In the genomic region with DNA sequence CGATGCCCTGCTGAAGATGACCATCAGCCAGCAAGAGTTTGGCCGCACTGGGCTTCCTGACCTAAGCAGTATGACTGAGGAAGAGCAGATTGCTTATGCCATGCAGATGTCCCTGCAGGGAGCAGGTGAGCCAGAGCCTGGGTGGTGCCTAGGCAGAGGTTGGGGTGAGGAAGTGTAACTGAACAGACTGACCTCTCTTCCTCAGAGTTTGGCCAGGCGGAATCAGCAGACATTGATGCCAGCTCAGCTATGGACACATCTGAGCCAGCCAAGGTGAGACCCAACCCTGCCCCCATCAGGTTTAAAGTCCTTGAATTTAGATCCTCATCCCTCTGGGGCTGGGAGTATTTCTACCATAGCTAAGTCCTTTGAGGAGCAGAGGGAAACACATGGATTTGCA, we compare ENCODE assay signal across 15 cellular contexts. TPM values are rescaled to one million over a fixed set of nuclear protein-coding genes. Genes with fewer than 3 reads are reported as not detected.
DNase-seq lines count a peak whose midpoint lies in the region; ATAC-seq and TF ChIP-seq lines count a peak whose summit lies in the region.
"Had no signal": no experiment of that assay in that cellular context is flagged by ENCODE, and none has a peak within 500 bp of the region (broad histone marks: within the 10 kb centered on the region; RNA-seq: fewer than 3 reads in every experiment).

No MANE protein-coding gene starts in this region.

- TF ChIP-seq CTCF in liver (IDR thresholded peaks at IDR 0.05; ENCODE audit: low read depth, low read length, missing input control) = no peak

- H3K9ac ChIP-seq in liver (ENCODE audit: low read depth in 1 of 2, low read length in 2 of 2) = no peak overlapping the region
- H3K9ac ChIP-seq: BLaER1 had no signal

- ATAC-seq in T-helper 17 cell (no peak), HG03095 (IDR thresholded peaks at IDR 0.05; ENCODE audit: unreplicated experiment) (no peak)
- no peak for ATAC-seq in stimulated activated memory B cell treated with anti-CD40 and anti-IgM and Interleukin-4, amounts not matched to agents 10 μg/mL and 1 μg/mL and 100 μg/mL, for 72 hours
- no peak for ATAC-seq in stimulated activated naive CD8-positive, alpha-beta T cell treated with anti-CD3 and anti-CD28 coated beads, Interleukin-15, amount 100 ng/mL, for 72 hours

- H3K27me3 Mint-ChIP-seq in activated CD4-positive, alpha-beta T cell treated with anti-CD3 and anti-CD28 coated beads, Interleukin-2, amount 10 ng/mL, durations not matched to agents 7 days and 5 days = no peaks in the 10 kb centered on the region
- no peaks in the 10 kb centered on the region for H3K27me3 Mint-ChIP-seq in T-helper 17 cell
- no peaks in the 10 kb centered on the region for H3K27me3 Mint-ChIP-seq in stimulated activated memory B cell treated with anti-CD40 and anti-IgM and Interleukin-4, amounts not matched to agents 10 μg/mL and 1 μg/mL and 100 μg/mL, for 72 hours
- H3K27me3 Mint-ChIP-seq in stimulated activated naive CD8-positive, alpha-beta T cell treated with anti-CD3 and anti-CD28 coated beads, Interleukin-15, amount 100 ng/mL, for 72 hours = no peaks in the 10 kb centered on the region
- H3K27me3 Mint-ChIP-seq: CD8-positive, alpha-beta memory T cell had no signal

- no peaks in the 10 kb centered on the region for H3K27me3 ChIP-seq in liver (ENCODE audit: control insufficient read depth in 4 of 4, insufficient read depth in 4 of 4, low read length in 3 of 4)
- H3K27me3 ChIP-seq: BLaER1 had no signal

- no peak for TF ChIP-seq RAD21 in liver (IDR thresholded peaks at IDR 0.05)

- H3K4me1 Mint-ChIP-seq in activated CD4-positive, alpha-beta T cell treated with anti-CD3 and anti-CD28 coated beads, Interleukin-2, amount 10 ng/mL, durations not matched to agents 7 days and 5 days = no peaks in the 10 kb centered on the region
- H3K4me1 Mint-ChIP-seq in T-helper 17 cell = no peaks in the 10 kb centered on the region
- H3K4me1 Mint-ChIP-seq in stimulated activated memory B cell treated with anti-CD40 and anti-IgM and Interleukin-4, amounts not matched to agents 10 μg/mL and 1 μg/mL and 100 μg/mL, for 72 hours = peaks cover 11% of the 10 kb centered on the region
- no peaks in the 10 kb centered on the region for H3K4me1 Mint-ChIP-seq in stimulated activated naive CD8-positive, alpha-beta T cell treated with anti-CD3 and anti-CD28 coated beads, Interleukin-15, amount 100 ng/mL, for 72 hours

- H3K27ac ChIP-seq in liver (ENCODE audit: low read depth in 1 of 2, low read length in 2 of 2) = peak overlapping the region; percentile 54 to 81
- H3K27ac ChIP-seq: BLaER1 had no signal

- CTCF ChIA-PET in activated CD4-positive, alpha-beta T cell treated with anti-CD3 and anti-CD28 coated beads, Interleukin-2, amount 10 ng/mL, durations not matched to agents 7 days and 5 days (lab: Charles Lee) = interaction anchor here (1.3 kb wide), 1 partner anchor 15 kb away, joined by 4 read pairs; a partner anchor contains a TSS

- H3K36me3 ChIP-seq in liver (ENCODE audit: control insufficient read depth in 4 of 4, insufficient read depth in 3 of 4, low read depth in 1 of 4, low read length in 3 of 4) = peaks cover 10 to 33% (median 13%) of the 10 kb centered on the region in 4 donors

- no peak overlapping the region for H3K4me3 ChIP-seq in liver (ENCODE audit: low read depth in 1 of 3, low read length in 3 of 3)
- H3K4me3 ChIP-seq: BLaER1 had no signal

- peak overlapping the region; percentile 41 for H3K27ac Mint-ChIP-seq in activated CD4-positive, alpha-beta T cell treated with anti-CD3 and anti-CD28 coated beads, Interleukin-2, amount 10 ng/mL, durations not matched to agents 7 days and 5 days
- peak overlapping the region; percentile 41 for H3K27ac Mint-ChIP-seq in T-helper 17 cell
- peak overlapping the region; percentile 70 for H3K27ac Mint-ChIP-seq in stimulated activated memory B cell treated with anti-CD40 and anti-IgM and Interleukin-4, amounts not matched to agents 10 μg/mL and 1 μg/mL and 100 μg/mL, for 72 hours
- peak overlapping the region in 1 of 2 donors; percentile 20 for H3K27ac Mint-ChIP-seq in stimulated activated naive CD8-positive, alpha-beta T cell treated with anti-CD3 and anti-CD28 coated beads, Interleukin-15, amount 100 ng/mL, for 72 hours
- H3K27ac Mint-ChIP-seq: HFFc6 had no signal

- 47% methylated on average over 3 of the region's 3 CpGs for WGBS in liver

- H3K4me3 Mint-ChIP-seq in activated CD4-positive, alpha-beta T cell treated with anti-CD3 and anti-CD28 coated beads, Interleukin-2, amount 10 ng/mL, durations not matched to agents 7 days and 5 days = no peak overlapping the region
- no peak overlapping the region for H3K4me3 Mint-ChIP-seq in T-helper 17 cell
- H3K4me3 Mint-ChIP-seq in stimulated activated memory B cell treated with anti-CD40 and anti-IgM and Interleukin-4, amounts not matched to agents 10 μg/mL and 1 μg/mL and 100 μg/mL, for 72 hours = no peak overlapping the region
- H3K4me3 Mint-ChIP-seq in stimulated activated naive CD8-positive, alpha-beta T cell treated with anti-CD3 and anti-CD28 coated beads, Interleukin-15, amount 100 ng/mL, for 72 hours = no peak overlapping the region
- H3K4me3 Mint-ChIP-seq: CD8-positive, alpha-beta memory T cell; HFFc6 had no signal

- no peaks in the 10 kb centered on the region for H3K9me3 ChIP-seq in T-helper 17 cell (ENCODE audit: control insufficient read depth, low read length, poor library complexity, severe bottlenecking)
- no peaks in the 10 kb centered on the region for H3K9me3 ChIP-seq in liver (ENCODE audit: control insufficient read depth in 4 of 4, low read length in 3 of 4)
- H3K9me3 ChIP-seq: BLaER1 had no signal

- no peaks in the 10 kb centered on the region for H3K9me3 Mint-ChIP-seq in activated CD4-positive, alpha-beta T cell treated with anti-CD3 and anti-CD28 coated beads, Interleukin-2, amount 10 ng/mL, durations not matched to agents 7 days and 5 days
- H3K9me3 Mint-ChIP-seq in stimulated activated memory B cell treated with anti-CD40 and anti-IgM and Interleukin-4, amounts not matched to agents 10 μg/mL and 1 μg/mL and 100 μg/mL, for 72 hours = no peaks in the 10 kb centered on the region
- no peaks in the 10 kb centered on the region for H3K9me3 Mint-ChIP-seq in stimulated activated naive CD8-positive, alpha-beta T cell treated with anti-CD3 and anti-CD28 coated beads, Interleukin-15, amount 100 ng/mL, for 72 hours
- H3K9me3 Mint-ChIP-seq: CD8-positive, alpha-beta memory T cell; HFFc6 had no signal

- DNase-seq in activated CD4-positive, alpha-beta T cell treated with anti-CD3 and anti-CD28 coated beads, Interleukin-2, amount 10 ng/mL, durations not matched to agents 7 days and 5 days = no peak
- no peak for DNase-seq in activated CD4-positive, alpha-beta T cell treated with anti-CD3 and anti-CD28 coated beads, Interleukin-2, amount 50 U/mL, for 1 hour
- DNase-seq in T-helper 17 cell = no peak
- no peak for DNase-seq in NK-92 treated with Interleukin-12 subunit alpha and Interleukin-12 subunit beta, amount 100 ng/mL, for 24 hours (lab: John Stamatoyannopoulos, UW)
- no peak for DNase-seq in stimulated activated naive CD8-positive, alpha-beta T cell treated with anti-CD3 and anti-CD28 coated beads, Interleukin-15, amount 100 ng/mL, for 72 hours
- DNase-seq: 8988T; AML-193; CD8-positive, alpha-beta memory T cell; DMS53; HCEC 1CT; HFFc6 had no signal

- POLR2A ChIA-PET in activated CD4-positive, alpha-beta T cell treated with anti-CD3 and anti-CD28 coated beads, Interleukin-2, amount 10 ng/mL, durations not matched to agents 7 days and 5 days (lab: Charles Lee) = no interaction called here

- H3K4me1 ChIP-seq in liver (ENCODE audit: control insufficient read depth in 4 of 4, insufficient read depth in 4 of 4, low read length in 3 of 4) = peaks cover 9 to 26% (median 24%) of the 10 kb centered on the region in 4 donors
- H3K4me1 ChIP-seq: BLaER1 had no signal

- H3K36me3 Mint-ChIP-seq in activated CD4-positive, alpha-beta T cell treated with anti-CD3 and anti-CD28 coated beads, Interleukin-2, amount 10 ng/mL, durations not matched to agents 7 days and 5 days (ENCODE audit: low read depth) = peaks cover 38% of the 10 kb centered on the region
- H3K36me3 Mint-ChIP-seq in T-helper 17 cell (ENCODE audit: low read depth) = peaks cover 11% of the 10 kb centered on the region
- peaks cover 62% of the 10 kb centered on the region for H3K36me3 Mint-ChIP-seq in stimulated activated memory B cell treated with anti-CD40 and anti-IgM and Interleukin-4, amounts not matched to agents 10 μg/mL and 1 μg/mL and 100 μg/mL, for 72 hours

TF ChIP-seq in liver, 16 proteins besides CTCF, POLR2A, EP300 and RAD21 (continues in another document):
- TF ChIP-seq YY1 (IDR thresholded peaks at IDR 0.05) (no peak), HNF4A (conservative IDR thresholded peaks at IDR 0.05) (peak; percentile 64 to 67), HNF4G (IDR thresholded peaks at IDR 0.05) (no peak), NR2F2 (IDR thresholded peaks at IDR 0.05) (no peak), SP1 (IDR thresholded peaks at IDR 0.05) (no peak)
- TF ChIP-seq, protein P1, sequence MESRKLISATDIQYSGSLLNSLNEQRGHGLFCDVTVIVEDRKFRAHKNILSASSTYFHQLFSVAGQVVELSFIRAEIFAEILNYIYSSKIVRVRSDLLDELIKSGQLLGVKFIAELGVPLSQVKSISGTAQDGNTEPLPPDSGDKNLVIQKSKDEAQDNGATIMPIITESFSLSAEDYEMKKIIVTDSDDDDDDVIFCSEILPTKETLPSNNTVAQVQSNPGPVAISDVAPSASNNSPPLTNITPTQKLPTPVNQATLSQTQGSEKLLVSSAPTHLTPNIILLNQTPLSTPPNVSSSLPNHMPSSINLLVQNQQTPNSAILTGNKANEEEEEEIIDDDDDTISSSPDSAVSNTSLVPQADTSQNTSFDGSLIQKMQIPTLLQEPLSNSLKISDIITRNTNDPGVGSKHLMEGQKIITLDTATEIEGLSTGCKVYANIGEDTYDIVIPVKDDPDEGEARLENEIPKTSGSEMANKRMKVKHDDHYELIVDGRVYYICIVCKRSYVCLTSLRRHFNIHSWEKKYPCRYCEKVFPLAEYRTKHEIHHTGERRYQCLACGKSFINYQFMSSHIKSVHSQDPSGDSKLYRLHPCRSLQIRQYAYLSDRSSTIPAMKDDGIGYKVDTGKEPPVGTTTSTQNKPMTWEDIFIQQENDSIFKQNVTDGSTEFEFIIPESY (IDR thresholded peaks at IDR 0.05) = no peak
- TF ChIP-seq, protein P2, sequence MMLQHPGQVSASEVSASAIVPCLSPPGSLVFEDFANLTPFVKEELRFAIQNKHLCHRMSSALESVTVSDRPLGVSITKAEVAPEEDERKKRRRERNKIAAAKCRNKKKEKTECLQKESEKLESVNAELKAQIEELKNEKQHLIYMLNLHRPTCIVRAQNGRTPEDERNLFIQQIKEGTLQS (IDR thresholded peaks at IDR 0.05) = no peak

RNA-seq across cellular contexts. Expression of a gene that starts 11.8 kb away (rescaled TPM):
- 100 to 1,000 TPM; 170 to 190 TPM for total RNA-seq in activated CD4-positive, alpha-beta T cell treated with anti-CD3 and anti-CD28 coated beads, Interleukin-2, amount 10 ng/mL, durations not matched to agents 7 days and 5 days
- 10 to 100 TPM; 78.4 to 86.0 TPM for total RNA-seq in T-helper 17 cell
- 10 to 100 TPM; 77.7 to 86.3 TPM for total RNA-seq in liver
- polyA plus RNA-seq in liver = 100 to 1,000 TPM in 1 of 2 donors, 10 to 100 TPM in 1; 87.7 to 108 TPM

RNA-seq across cellular contexts. Expression of a gene that starts 15.8 kb away (rescaled TPM):
- 10 to 100 TPM; 27.4 to 27.7 TPM for total RNA-seq in activated CD4-positive, alpha-beta T cell treated with anti-CD3 and anti-CD28 coated beads, Interleukin-2, amount 10 ng/mL, durations not matched to agents 7 days and 5 days
- total RNA-seq in T-helper 17 cell = 10 to 100 TPM; 25.9 to 33.8 TPM
- total RNA-seq in liver = 1 to 10 TPM; 9.3 to 9.7 TPM
- polyA plus RNA-seq in liver = 1 to 10 TPM; 2.7 to 6.4 TPM
